1 cellular context compared by ENCODE assay signal in genomic region chr3:142447852-142448315, GRCh38.
TF ChIP-seq lines count a peak whose summit lies in the region.

A gene with protein sequence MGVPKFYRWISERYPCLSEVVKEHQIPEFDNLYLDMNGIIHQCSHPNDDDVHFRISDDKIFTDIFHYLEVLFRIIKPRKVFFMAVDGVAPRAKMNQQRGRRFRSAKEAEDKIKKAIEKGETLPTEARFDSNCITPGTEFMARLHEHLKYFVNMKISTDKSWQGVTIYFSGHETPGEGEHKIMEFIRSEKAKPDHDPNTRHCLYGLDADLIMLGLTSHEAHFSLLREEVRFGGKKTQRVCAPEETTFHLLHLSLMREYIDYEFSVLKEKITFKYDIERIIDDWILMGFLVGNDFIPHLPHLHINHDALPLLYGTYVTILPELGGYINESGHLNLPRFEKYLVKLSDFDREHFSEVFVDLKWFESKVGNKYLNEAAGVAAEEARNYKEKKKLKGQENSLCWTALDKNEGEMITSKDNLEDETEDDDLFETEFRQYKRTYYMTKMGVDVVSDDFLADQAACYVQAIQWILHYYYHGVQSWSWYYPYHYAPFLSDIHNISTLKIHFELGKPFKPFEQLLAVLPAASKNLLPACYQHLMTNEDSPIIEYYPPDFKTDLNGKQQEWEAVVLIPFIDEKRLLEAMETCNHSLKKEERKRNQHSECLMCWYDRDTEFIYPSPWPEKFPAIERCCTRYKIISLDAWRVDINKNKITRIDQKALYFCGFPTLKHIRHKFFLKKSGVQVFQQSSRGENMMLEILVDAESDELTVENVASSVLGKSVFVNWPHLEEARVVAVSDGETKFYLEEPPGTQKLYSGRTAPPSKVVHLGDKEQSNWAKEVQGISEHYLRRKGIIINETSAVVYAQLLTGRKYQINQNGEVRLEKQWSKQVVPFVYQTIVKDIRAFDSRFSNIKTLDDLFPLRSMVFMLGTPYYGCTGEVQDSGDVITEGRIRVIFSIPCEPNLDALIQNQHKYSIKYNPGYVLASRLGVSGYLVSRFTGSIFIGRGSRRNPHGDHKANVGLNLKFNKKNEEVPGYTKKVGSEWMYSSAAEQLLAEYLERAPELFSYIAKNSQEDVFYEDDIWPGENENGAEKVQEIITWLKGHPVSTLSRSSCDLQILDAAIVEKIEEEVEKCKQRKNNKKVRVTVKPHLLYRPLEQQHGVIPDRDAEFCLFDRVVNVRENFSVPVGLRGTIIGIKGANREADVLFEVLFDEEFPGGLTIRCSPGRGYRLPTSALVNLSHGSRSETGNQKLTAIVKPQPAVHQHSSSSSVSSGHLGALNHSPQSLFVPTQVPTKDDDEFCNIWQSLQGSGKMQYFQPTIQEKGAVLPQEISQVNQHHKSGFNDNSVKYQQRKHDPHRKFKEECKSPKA (N-terminal part only) (minus strand): TSS chr3:142448037. CDS start chr3:142447944, 93 bp downstream.

TF ChIP-seq in HEK293, 187 proteins besides CTCF, POLR2A, EP300 and RAD21 (continued from another document):
- TF ChIP-seq, protein P1, sequence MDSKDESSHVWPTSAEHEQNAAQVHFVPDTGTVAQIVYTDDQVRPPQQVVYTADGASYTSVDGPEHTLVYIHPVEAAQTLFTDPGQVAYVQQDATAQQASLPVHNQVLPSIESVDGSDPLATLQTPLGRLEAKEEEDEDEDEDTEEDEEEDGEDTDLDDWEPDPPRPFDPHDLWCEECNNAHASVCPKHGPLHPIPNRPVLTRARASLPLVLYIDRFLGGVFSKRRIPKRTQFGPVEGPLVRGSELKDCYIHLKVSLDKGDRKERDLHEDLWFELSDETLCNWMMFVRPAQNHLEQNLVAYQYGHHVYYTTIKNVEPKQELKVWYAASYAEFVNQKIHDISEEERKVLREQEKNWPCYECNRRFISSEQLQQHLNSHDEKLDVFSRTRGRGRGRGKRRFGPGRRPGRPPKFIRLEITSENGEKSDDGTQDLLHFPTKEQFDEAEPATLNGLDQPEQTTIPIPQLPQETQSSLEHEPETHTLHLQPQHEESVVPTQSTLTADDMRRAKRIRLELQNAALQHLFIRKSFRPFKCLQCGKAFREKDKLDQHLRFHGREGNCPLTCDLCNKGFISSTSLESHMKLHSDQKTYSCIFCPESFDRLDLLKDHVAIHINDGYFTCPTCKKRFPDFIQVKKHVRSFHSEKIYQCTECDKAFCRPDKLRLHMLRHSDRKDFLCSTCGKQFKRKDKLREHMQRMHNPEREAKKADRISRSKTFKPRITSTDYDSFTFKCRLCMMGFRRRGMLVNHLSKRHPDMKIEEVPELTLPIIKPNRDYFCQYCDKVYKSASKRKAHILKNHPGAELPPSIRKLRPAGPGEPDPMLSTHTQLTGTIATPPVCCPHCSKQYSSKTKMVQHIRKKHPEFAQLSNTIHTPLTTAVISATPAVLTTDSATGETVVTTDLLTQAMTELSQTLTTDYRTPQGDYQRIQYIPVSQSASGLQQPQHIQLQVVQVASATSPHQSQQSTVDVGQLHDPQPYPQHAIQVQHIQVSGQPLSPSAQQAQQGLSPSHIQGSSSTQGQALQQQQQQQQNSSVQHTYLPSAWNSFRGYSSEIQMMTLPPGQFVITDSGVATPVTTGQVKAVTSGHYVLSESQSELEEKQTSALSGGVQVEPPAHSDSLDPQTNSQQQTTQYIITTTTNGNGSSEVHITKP (tag by site-specific recombination; IDR thresholded peaks at IDR 0.05): no peak
- TF ChIP-seq ZNF19 (tag by site-specific recombination; IDR thresholded peaks at IDR 0.05; ENCODE audit: low read depth): no peak
- TF ChIP-seq, protein P2, sequence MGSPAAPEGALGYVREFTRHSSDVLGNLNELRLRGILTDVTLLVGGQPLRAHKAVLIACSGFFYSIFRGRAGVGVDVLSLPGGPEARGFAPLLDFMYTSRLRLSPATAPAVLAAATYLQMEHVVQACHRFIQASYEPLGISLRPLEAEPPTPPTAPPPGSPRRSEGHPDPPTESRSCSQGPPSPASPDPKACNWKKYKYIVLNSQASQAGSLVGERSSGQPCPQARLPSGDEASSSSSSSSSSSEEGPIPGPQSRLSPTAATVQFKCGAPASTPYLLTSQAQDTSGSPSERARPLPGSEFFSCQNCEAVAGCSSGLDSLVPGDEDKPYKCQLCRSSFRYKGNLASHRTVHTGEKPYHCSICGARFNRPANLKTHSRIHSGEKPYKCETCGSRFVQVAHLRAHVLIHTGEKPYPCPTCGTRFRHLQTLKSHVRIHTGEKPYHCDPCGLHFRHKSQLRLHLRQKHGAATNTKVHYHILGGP (tag by site-specific recombination; IDR thresholded peaks at IDR 0.05): no peak
- no peak for TF ChIP-seq ZNF623 (tag by site-specific recombination; IDR thresholded peaks at IDR 0.05)
- TF ChIP-seq ZNF433 (tag by site-specific recombination; IDR thresholded peaks at IDR 0.05; ENCODE audit: low read depth): no peak
- no peak for TF ChIP-seq ZNF404 (tag by site-specific recombination; IDR thresholded peaks at IDR 0.05)
- no peak for TF ChIP-seq ZNF37A (tag by site-specific recombination; IDR thresholded peaks at IDR 0.05)
- no peak for TF ChIP-seq ZNF571 (tag by site-specific recombination; IDR thresholded peaks at IDR 0.05)
- peak; percentile 72 for TF ChIP-seq ZEB2 (tag by site-specific recombination; IDR thresholded peaks at IDR 0.05)
- TF ChIP-seq SP3 (tag by site-specific recombination; IDR thresholded peaks at IDR 0.05): peak; percentile 67; the same call in 1 of the 2 replicates
- no peak for TF ChIP-seq ZNF777 (tag by site-specific recombination; IDR thresholded peaks at IDR 0.05; ENCODE audit: borderline replicate concordance)
- TF ChIP-seq ZNF335 (tag by site-specific recombination; conservative IDR thresholded peaks at IDR 0.05): peak; percentile 80
- no peak for TF ChIP-seq PATZ1 (tag by site-specific recombination; IDR thresholded peaks at IDR 0.05)
- no peak for TF ChIP-seq ZNF585B (tag by site-specific recombination; IDR thresholded peaks at IDR 0.05)
- no peak for TF ChIP-seq ZNF501 (tag by site-specific recombination; IDR thresholded peaks at IDR 0.05)
- TF ChIP-seq ZNF223 (tag by site-specific recombination; IDR thresholded peaks at IDR 0.05): no peak
- no peak for TF ChIP-seq GLI4 (tag by site-specific recombination; IDR thresholded peaks at IDR 0.05)
- 0 out of 2 replicates have a peak, but pooled peaks have one; percentile 19 for TF ChIP-seq ZNF600 (tag by site-specific recombination; IDR thresholded peaks at IDR 0.05)
- peak; percentile 89; the same call in 1 of the 2 replicates for TF ChIP-seq ZBTB20 (tag by site-specific recombination; IDR thresholded peaks at IDR 0.05)
